ENCODE assay signal across 8 cellular contexts in the genomic region with DNA sequence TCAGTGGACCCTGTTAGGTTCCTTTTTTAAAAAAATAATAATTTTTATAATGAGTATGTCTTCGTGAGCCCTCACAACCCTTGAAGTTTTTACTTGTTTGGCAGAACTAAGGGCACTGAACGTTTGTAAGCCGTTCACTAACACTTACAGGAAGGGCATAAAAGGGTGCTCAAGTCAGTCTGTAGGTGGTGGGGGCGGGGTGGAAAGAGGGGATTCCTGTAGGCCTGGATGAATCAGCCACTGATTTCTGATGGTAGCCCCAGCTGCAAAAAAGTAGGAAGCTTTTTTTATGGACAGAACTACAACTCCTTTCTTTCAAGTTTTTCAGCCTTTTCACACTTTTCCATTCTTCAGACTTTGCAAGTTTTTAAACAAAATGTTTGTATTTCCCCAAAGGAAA. TPM values are rescaled to one million over a fixed set of nuclear protein-coding genes. Genes with fewer than 3 reads are reported as not detected.
DNase-seq lines count a peak whose midpoint lies in the region; ATAC-seq and TF ChIP-seq lines count a peak whose summit lies in the region.

No MANE protein-coding gene starts in this region.

- H3K27ac ChIP-seq in muscle layer of colon (ENCODE audit: low read depth, low read length) (peak overlapping the region; percentile 81), stomach (peak overlapping the region in 4 of 5 donors; percentile 39 to 75 (median 65))

- H3K4me1 ChIP-seq in muscle layer of colon (ENCODE audit: insufficient read depth, low read length) (peaks cover 85% of the 10 kb centered on the region), stomach (peaks cover 37 to 91% (median 64%) of the 10 kb centered on the region in 4 donors)

- H3K4me3 ChIP-seq in muscle layer of colon (ENCODE audit: low read depth in 1 of 2, low read length in 2 of 2) (peak overlapping the region in 1 of 2 donors; percentile 43), stomach (no peak overlapping the region)

- H3K36me3 ChIP-seq in muscle layer of colon (ENCODE audit: insufficient read depth, low read length) (no peaks in the 10 kb centered on the region), stomach (no peaks in the 10 kb centered on the region)

- H3K27me3 ChIP-seq in muscle layer of colon (ENCODE audit: control insufficient read depth in 1 of 2, insufficient read depth in 2 of 2, low read length in 2 of 2) (no peaks in the 10 kb centered on the region), stomach (no peaks in the 10 kb centered on the region)

- H3K4me1 Mint-ChIP-seq in T-helper 17 cell = peaks cover 69% of the 10 kb centered on the region
- H3K4me1 Mint-ChIP-seq in activated naive CD8-positive, alpha-beta T cell treated with anti-CD3 and anti-CD28 coated beads, Interleukin-2, amount 50 U/mL, for 24 hours = peaks cover 86% of the 10 kb centered on the region

- 29 to 44% (median 41%) methylated on average over 4 of the region's 4 CpGs for WGBS in stomach, 5 donors

- TF ChIP-seq EP300 in stomach (IDR thresholded peaks at IDR 0.05) = no peak

- intact Hi-C loops in stomach (cut with DNase I; ENCODE audit: low total_unique reads) = loop anchor here (10.0 kb wide), 1 partner anchor 1017 kb away; no protein-coding TSS in a partner anchor

- DNase-seq in T-helper 17 cell (peak in 1 of 3 donors; percentile 38), stomach (no peak), amniotic stem cell (lab: John Stamatoyannopoulos, UW) (no peak), globus pallidus (ENCODE audit: low spot score) (no peak)
- peak; percentile 72 for DNase-seq in activated naive CD8-positive, alpha-beta T cell treated with anti-CD3 and anti-CD28 coated beads, Interleukin-2, amount 50 U/mL, for 24 hours

- peak; percentile 40 for ATAC-seq in T-helper 17 cell
- ATAC-seq in activated naive CD8-positive, alpha-beta T cell treated with anti-CD3 and anti-CD28 coated beads, Interleukin-2, amount 50 U/mL, for 24 hours = peak; percentile 74
- no peak for ATAC-seq in GM21576 (IDR thresholded peaks at IDR 0.05; ENCODE audit: unreplicated experiment)
- no peak for ATAC-seq in HG03135 (IDR thresholded peaks at IDR 0.05; ENCODE audit: unreplicated experiment)

- H3K9me3 Mint-ChIP-seq in activated naive CD8-positive, alpha-beta T cell treated with anti-CD3 and anti-CD28 coated beads, Interleukin-2, amount 50 U/mL, for 24 hours = no peaks in the 10 kb centered on the region

- TF ChIP-seq POLR2A in stomach (IDR thresholded peaks at IDR 0.05) = no peak

- H3K9me3 ChIP-seq in T-helper 17 cell (ENCODE audit: control insufficient read depth, low read length, poor library complexity, severe bottlenecking) = no peaks in the 10 kb centered on the region
- no peaks in the 10 kb centered on the region for H3K9me3 ChIP-seq in muscle layer of colon (ENCODE audit: low read length)
- no peaks in the 10 kb centered on the region for H3K9me3 ChIP-seq in stomach

- peak overlapping the region; percentile 49 for H3K4me3 Mint-ChIP-seq in T-helper 17 cell
- no peak overlapping the region for H3K4me3 Mint-ChIP-seq in activated naive CD8-positive, alpha-beta T cell treated with anti-CD3 and anti-CD28 coated beads, Interleukin-2, amount 50 U/mL, for 24 hours

- no peak overlapping the region for H3K9ac ChIP-seq in muscle layer of colon (ENCODE audit: low read length)

- no peaks in the 10 kb centered on the region for H3K27me3 Mint-ChIP-seq in T-helper 17 cell
- H3K27me3 Mint-ChIP-seq in activated naive CD8-positive, alpha-beta T cell treated with anti-CD3 and anti-CD28 coated beads, Interleukin-2, amount 50 U/mL, for 24 hours = no peaks in the 10 kb centered on the region

- no peaks in the 10 kb centered on the region for H3K36me3 Mint-ChIP-seq in T-helper 17 cell (ENCODE audit: low read depth)
- H3K36me3 Mint-ChIP-seq in activated naive CD8-positive, alpha-beta T cell treated with anti-CD3 and anti-CD28 coated beads, Interleukin-2, amount 50 U/mL, for 24 hours (ENCODE audit: low read depth) = peaks cover 1% of the 10 kb centered on the region

- peak overlapping the region; percentile 94 for H3K27ac Mint-ChIP-seq in T-helper 17 cell
- peak overlapping the region; percentile 80 for H3K27ac Mint-ChIP-seq in activated naive CD8-positive, alpha-beta T cell treated with anti-CD3 and anti-CD28 coated beads, Interleukin-2, amount 50 U/mL, for 24 hours

- TF ChIP-seq CTCF in stomach (IDR thresholded peaks at IDR 0.05) = no peak

RNA-seq across cellular contexts. Expression of gene PIK3R1, which starts 35.8 kb away (rescaled TPM):
- total RNA-seq in T-helper 17 cell = 100 to 1,000 TPM; 212 to 306 TPM
- total RNA-seq in stomach = 100 to 1,000 TPM in 3 of 5 donors, 10 to 100 TPM in 2; 45.2 to 280 (median 115) TPM
- 10 to 100 TPM in 2 of 3 donors, 1 to 10 TPM in 1; 9.2 to 10.5 (median 10.1) TPM for polyA plus RNA-seq in stomach

Comparison
In these comparisons a context has a peak if more than half of its experiments do, and no peak if none do; other contexts are left out.
1. ATAC-seq: peak in T-helper 17 cell (single experiment) and activated naive CD8-positive, alpha-beta T cell treated with anti-CD3 and anti-CD28 coated beads, Interleukin-2, amount 50 U/mL, for 24 hours (single experiment); none in GM21576 (single experiment) and HG03135 (single experiment).